Comparison of ENCODE assay signal across 10 cellular contexts in genomic region chr19:31127132-31127967, GRCh38.
DNase-seq lines count a peak whose midpoint lies in the region; FAIRE-seq and TF ChIP-seq lines count a peak whose summit lies in the region.
"Had no signal": no experiment of that assay in that cellular context is flagged by ENCODE, and none has a peak within 500 bp of the region (broad histone marks: within the 10 kb centered on the region; RNA-seq: fewer than 3 reads in every experiment).

No MANE protein-coding gene starts in this region.

- H3K36me3 Mint-ChIP-seq in chondrocyte (ENCODE audit: low read depth) = no peaks in the 10 kb centered on the region

- TF ChIP-seq POLR2A in GM12891 (IDR thresholded peaks at IDR 0.05; ENCODE audit: low read depth, low read length) = no peak

- no peak overlapping the region for H3K4me3 ChIP-seq in muscle layer of duodenum (ENCODE audit: low read depth in 1 of 2, low read length in 2 of 2)

- H3K27ac Mint-ChIP-seq in chondrocyte (ENCODE audit: unreplicated experiment) = peak overlapping the region; percentile 99
- H3K27ac Mint-ChIP-seq: activated T-helper 2 cell treated with anti-CD3 and anti-CD28 coated beads, Interferon-gamma antibody, Interleukin-2, Interleukin-4, amounts not matched to agents 10 μg/mL and 5 μg/mL and 100 μg/mL, durations not matched to agents 14 hours and 24 hours and 36 hours had no signal

- no peaks in the 10 kb centered on the region for H3K9me3 ChIP-seq in muscle layer of duodenum (ENCODE audit: control insufficient read depth in 1 of 2, low read length in 2 of 2)

- no peaks in the 10 kb centered on the region for H3K27me3 ChIP-seq in muscle layer of duodenum (ENCODE audit: low read depth, low read length)

- DNase-seq in AG08395 (ENCODE audit: low spot score) = peak; percentile 97
- DNase-seq in HTR-8/SVneo (ENCODE audit: insufficient read length, low spot score) = peak; percentile 55
- peak; percentile 89 for DNase-seq in chondrocyte (ENCODE audit: low spot score)
- DNase-seq in superior temporal gyrus (ENCODE audit: extremely low spot score) = no peak
- DNase-seq in NCI-H1694 (lab: John Stamatoyannopoulos, UW) = no peak
- no peak for DNase-seq in NCI-H1092 (lab: John Stamatoyannopoulos, UW)
- DNase-seq in GM12891 (ENCODE audit: insufficient read length, low spot score) = no peak
- DNase-seq: NCI-H1694 treated with DMSO at 0.1 percent for 48 hours had no signal

- peak overlapping the region; percentile 65 for H3K27ac ChIP-seq in muscle layer of duodenum (ENCODE audit: low read length)

- no peaks in the 10 kb centered on the region for H3K27me3 Mint-ChIP-seq in chondrocyte (ENCODE audit: low read depth)

- H3K4me1 ChIP-seq in muscle layer of duodenum (ENCODE audit: control insufficient read depth in 1 of 2, insufficient read depth in 2 of 2, low read length in 2 of 2) = peaks cover 0 to 4% of the 10 kb centered on the region in 2 donors

- peak; percentile 13 for FAIRE-seq in HTR-8/SVneo (lab: Jason Lieb, UNC)
- FAIRE-seq in GM12891 (lab: Jason Lieb, UNC) = no peak

- H3K36me3 ChIP-seq in muscle layer of duodenum (ENCODE audit: control insufficient read depth in 1 of 2, insufficient read depth in 2 of 2, low read length in 2 of 2) = no peaks in the 10 kb centered on the region

- no peak for TF ChIP-seq CTCF in chondrocyte (IDR thresholded peaks at IDR 0.05)

- H3K4me3 Mint-ChIP-seq in chondrocyte (ENCODE audit: unreplicated experiment) = peak overlapping the region; percentile 56

- peaks cover 10% of the 10 kb centered on the region for H3K9me3 Mint-ChIP-seq in chondrocyte (ENCODE audit: low read depth)
- H3K9me3 Mint-ChIP-seq: activated T-helper 2 cell treated with anti-CD3 and anti-CD28 coated beads, Interferon-gamma antibody, Interleukin-2, Interleukin-4, amounts not matched to agents 10 μg/mL and 5 μg/mL and 100 μg/mL, durations not matched to agents 14 hours and 24 hours and 36 hours had no signal

- H3K4me1 Mint-ChIP-seq in chondrocyte (ENCODE audit: low read depth) = peaks cover 47% of the 10 kb centered on the region

TF ChIP-seq in GM12891, 5 proteins besides CTCF, POLR2A, EP300 and RAD21:
- TF ChIP-seq POLR2AphosphoS5 (IDR thresholded peaks at IDR 0.05; ENCODE audit: low read depth, low read length) = no peak
- no peak for TF ChIP-seq POU2F2 (IDR thresholded peaks at IDR 0.05; ENCODE audit: low read depth, low read length)

Comparison
In these comparisons a context has a peak if more than half of its experiments do, and no peak if none do; other contexts are left out.
1. DNase-seq: peak in AG08395 (single experiment), HTR-8/SVneo (single experiment) and chondrocyte (single experiment); none in superior temporal gyrus (single experiment), NCI-H1694 (single experiment), NCI-H1092 (single experiment) and GM12891 (single experiment).